8 cellular contexts compared by ENCODE assay signal in genomic region chr5:62460578-62460983, GRCh38. TPM values are rescaled to one million over a fixed set of nuclear protein-coding genes. Genes with fewer than 3 reads are reported as not detected.
DNase-seq lines count a peak whose midpoint lies in the region; ATAC-seq and TF ChIP-seq lines count a peak whose summit lies in the region.

No MANE protein-coding gene starts in this region.

- intact Hi-C loops in PC-3 (cut with micrococcal nuclease), result no loop called here

- peak; percentile 70 for ATAC-seq in HG03457 (IDR thresholded peaks at IDR 0.05; ENCODE audit: unreplicated experiment)
- ATAC-seq in PC-3, result peak; percentile 52
- no peak for ATAC-seq in effector memory CD8-positive, alpha-beta T cell (replicated peaks)

- POLR2A ChIA-PET in PC-3 (lab: Charles Lee; ENCODE audit: unreplicated experiment), result no interaction called here

- no peak overlapping the region for H3K4me2 ChIP-seq in PC-3 (ENCODE audit: low read length)
- no peak overlapping the region for H3K4me2 ChIP-seq in neural cell (ENCODE audit: low read length)

- H3F3A ChIP-seq in PC-3 (ENCODE audit: low read length, unreplicated experiment) (no peaks in the 10 kb centered on the region), neural cell (ENCODE audit: insufficient read depth, low read length, poor library complexity, severe bottlenecking) (no peaks in the 10 kb centered on the region)

- peaks cover 17% of the 10 kb centered on the region for H3K4me1 ChIP-seq in PC-3 (ENCODE audit: insufficient read depth, low read length)

- TF ChIP-seq CTCF in GM20000 (IDR thresholded peaks at IDR 0.05; ENCODE audit: extremely low read depth, missing control alignments) (peak; percentile 61), PC-3 (conservative IDR thresholded peaks at IDR 0.05; ENCODE audit: low read depth, low read length) (peak; percentile 90), epithelial cell of esophagus (IDR thresholded peaks at IDR 0.05; ENCODE audit: insufficient read depth, low read depth, low read length, missing control alignments) (peak; percentile 76), neural cell (IDR thresholded peaks at IDR 0.05; ENCODE audit: poor library complexity, severe bottlenecking) (peak; percentile 84)

- no peak overlapping the region for H3K4me3 ChIP-seq in PC-3 (ENCODE audit: low read length)
- H3K4me3 ChIP-seq in epithelial cell of esophagus (ENCODE audit: low read length), result no peak overlapping the region
- H3K4me3 ChIP-seq in neural cell (ENCODE audit: low read length), result no peak overlapping the region

- H3K36me3 Mint-ChIP-seq in effector memory CD8-positive, alpha-beta T cell (ENCODE audit: insufficient read depth), result peaks cover 3% of the 10 kb centered on the region

- H3K36me3 ChIP-seq in PC-3 (ENCODE audit: low read depth, low read length) (peaks cover 3% of the 10 kb centered on the region; the same call in 1 of the 2 replicates), neural cell (ENCODE audit: insufficient read depth, low read length) (no peaks in the 10 kb centered on the region)

- peaks cover 17% of the 10 kb centered on the region; the same call in 1 of the 2 replicates for H4K20me1 ChIP-seq in PC-3 (ENCODE audit: low read length)
- H4K20me1 ChIP-seq in neural cell (ENCODE audit: insufficient read depth), result no peaks in the 10 kb centered on the region

- H2AFZ ChIP-seq in PC-3 (ENCODE audit: low read length) (no peak overlapping the region), neural cell (ENCODE audit: low read depth, low read length) (no peak overlapping the region)

- no peak overlapping the region for H3K4me3 Mint-ChIP-seq in effector memory CD8-positive, alpha-beta T cell

- no peaks in the 10 kb centered on the region for H3K9me2 ChIP-seq in PC-3 (replicated peaks; ENCODE audit: low read length)
- no peaks in the 10 kb centered on the region for H3K9me2 ChIP-seq in neural cell (ENCODE audit: insufficient read depth, low read length)

- H3K27me3 ChIP-seq in PC-3 (ENCODE audit: low read length) (no peaks in the 10 kb centered on the region), neural cell (ENCODE audit: insufficient read depth, low read depth, low read length) (no peaks in the 10 kb centered on the region)

- no peak overlapping the region for H3K27ac Mint-ChIP-seq in effector memory CD8-positive, alpha-beta T cell

- no peaks in the 10 kb centered on the region for H3K9me3 ChIP-seq in PC-3 (ENCODE audit: low read length)
- H3K9me3 ChIP-seq in neural cell (ENCODE audit: low read length), result no peaks in the 10 kb centered on the region

- peaks cover 3 to 4% of the 10 kb centered on the region in 2 donors for H3K4me1 Mint-ChIP-seq in effector memory CD8-positive, alpha-beta T cell (ENCODE audit: low read depth in 2 of 2)

- no peak for TF ChIP-seq EP300 in neural cell (conservative IDR thresholded peaks at IDR 0.05; ENCODE audit: poor library complexity, severe bottlenecking)

- peak; percentile 11 for DNase-seq in NCI-H2171 treated with DMSO at 0.1 percent for 48 hours (lab: John Stamatoyannopoulos, UW)
- no peak for DNase-seq in NCI-H2171 (lab: John Stamatoyannopoulos, UW)
- DNase-seq in GM20000 (ENCODE audit: low spot score), result peak; percentile 38
- DNase-seq in PC-3, result peak; percentile 55
- peak; percentile 45 for DNase-seq in epithelial cell of esophagus (ENCODE audit: low read depth)
- no peak for DNase-seq in effector memory CD8-positive, alpha-beta T cell

- TF ChIP-seq RAD21 in neural cell (conservative IDR thresholded peaks at IDR 0.05), result peak; percentile 82

- CTCF ChIA-PET in PC-3 (lab: Charles Lee), result no interaction called here

- no peak overlapping the region for H3K27ac ChIP-seq in PC-3 (ENCODE audit: low read length)
- no peak overlapping the region for H3K27ac ChIP-seq in neural cell (ENCODE audit: low read length)

- peaks cover 25% of the 10 kb centered on the region for H3K79me2 ChIP-seq in PC-3 (ENCODE audit: low read length)
- no peaks in the 10 kb centered on the region for H3K79me2 ChIP-seq in neural cell (replicated peaks; ENCODE audit: insufficient read depth, low read length)

- no peak overlapping the region for H3K9ac ChIP-seq in PC-3 (ENCODE audit: low read length)
- no peak overlapping the region for H3K9ac ChIP-seq in neural cell (ENCODE audit: low read length)

- H3K27me3 Mint-ChIP-seq in effector memory CD8-positive, alpha-beta T cell, result no peaks in the 10 kb centered on the region

- no TSS peak for BruUV-seq in PC-3 (replicated peaks; lab: Mats Ljungman, UMichigan)

- H3K9me3 Mint-ChIP-seq in effector memory CD8-positive, alpha-beta T cell, result no peaks in the 10 kb centered on the region

TF ChIP-seq in neural cell, 6 proteins besides CTCF, POLR2A, EP300 and RAD21:
- TF ChIP-seq SMC3 (conservative IDR thresholded peaks at IDR 0.05; ENCODE audit: poor library complexity) (peak; percentile 79), MXI1 (conservative IDR thresholded peaks at IDR 0.05; ENCODE audit: poor library complexity, severe bottlenecking) (no peak), POLR2AphosphoS5 (IDR thresholded peaks at IDR 0.05) (no peak), REST (IDR thresholded peaks at IDR 0.05; ENCODE audit: borderline replicate concordance) (no peak)

RNA-seq across cellular contexts. Expression of gene IPO11, which starts 48.0 kb away (rescaled TPM):
- 16.1 and 23.2 TPM in 2 replicates for total RNA-seq in PC-3 (2014; rRNA removed)
- 11.8 and 12.5 TPM in 2 replicates for polyA plus RNA-seq in neural cell
- polyA minus RNA-seq in neural cell, result 36.5 and 42.0 TPM in 2 replicates

RNA-seq across cellular contexts. Expression of gene DIMT1, which starts 56.9 kb away (rescaled TPM):
- 47.1 and 59.8 TPM in 2 replicates for total RNA-seq in PC-3 (2014; rRNA removed)
- 15.2 and 20.0 TPM in 2 replicates for polyA plus RNA-seq in neural cell
- 10.0 and 11.3 TPM in 2 replicates for polyA minus RNA-seq in neural cell

Comparison
In these comparisons a context has a peak if more than half of its experiments do, and no peak if none do; other contexts are left out.
1. DNase-seq: peak in NCI-H2171 treated with DMSO at 0.1 percent for 48 hours (single experiment), GM20000 (single experiment), PC-3 (single experiment) and epithelial cell of esophagus (single experiment); none in NCI-H2171 (single experiment) and effector memory CD8-positive, alpha-beta T cell (0 of 3).
2. Peak in every context shown above with its lines, with median percentiles within 50 percentile points of each other: CTCF ChIP-seq.